Comparison of ENCODE assay signal across 8 cellular contexts in the genomic region with DNA sequence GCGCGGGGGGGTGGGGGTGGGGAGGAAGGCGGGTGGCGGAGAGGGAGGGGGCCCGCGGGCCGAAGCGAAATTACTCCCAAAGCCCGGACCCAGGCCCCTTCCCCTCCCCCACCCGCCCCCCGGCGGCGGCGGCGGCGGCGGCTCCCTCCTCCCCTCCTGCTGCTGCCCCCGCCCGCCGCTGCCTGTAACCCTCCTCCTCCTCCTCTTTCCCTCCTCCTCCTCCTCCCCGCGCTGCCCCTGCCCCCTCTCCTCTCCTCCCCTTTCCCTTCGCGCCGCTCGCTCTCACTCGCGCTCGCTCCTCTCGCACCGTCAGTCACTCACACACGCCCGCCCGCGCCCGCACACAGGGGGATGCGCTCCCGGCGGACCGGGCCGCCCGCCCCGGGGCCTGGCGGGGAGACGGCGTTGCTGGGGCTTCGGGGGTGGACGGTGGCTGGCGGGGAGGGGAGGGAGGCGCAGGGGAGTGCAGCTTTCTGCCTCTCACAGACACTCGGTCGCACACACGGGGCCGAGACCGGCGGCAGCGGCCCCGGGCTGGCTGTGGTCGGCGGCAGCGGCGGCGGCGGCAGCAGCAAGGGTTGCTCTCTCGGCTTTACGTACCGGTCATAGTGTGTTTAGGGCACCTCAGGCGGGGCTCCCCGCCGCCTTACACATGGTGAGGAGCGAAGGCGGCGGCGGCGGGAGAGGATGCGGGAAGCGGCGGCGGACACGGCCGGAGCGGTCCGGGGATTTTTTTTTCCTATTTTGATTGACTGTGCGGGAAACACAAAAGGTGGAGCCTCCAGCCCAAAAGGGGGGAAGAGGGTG. TPM values are rescaled to one million over a fixed set of nuclear protein-coding genes. Genes with fewer than 3 reads are reported as not detected.
DNase-seq lines count a peak whose midpoint lies in the region; ATAC-seq and TF ChIP-seq lines count a peak whose summit lies in the region.

No MANE protein-coding gene starts in this region.

- H3K9me3 Mint-ChIP-seq in CD4-positive, alpha-beta memory T cell = peaks cover 0 to 2% (median 0%) of the 10 kb centered on the region in 8 donors
- H3K9me3 Mint-ChIP-seq in nephron progenitor cell = peaks cover 20% of the 10 kb centered on the region

- H3K4me1 Mint-ChIP-seq in CD4-positive, alpha-beta memory T cell = peaks cover 30 to 58% (median 42%) of the 10 kb centered on the region in 4 donors
- peaks cover 36% of the 10 kb centered on the region for H3K4me1 Mint-ChIP-seq in nephron progenitor cell

- peak; percentile 23 for ATAC-seq in GM19463 (IDR thresholded peaks at IDR 0.05; ENCODE audit: unreplicated experiment)

- peak overlapping the region; percentile 94 to 100 (median 98) for H3K27ac Mint-ChIP-seq in CD4-positive, alpha-beta memory T cell
- peak overlapping the region; percentile 99 for H3K27ac Mint-ChIP-seq in nephron progenitor cell

- H3K36me3 ChIP-seq in CD4-positive, alpha-beta memory T cell (ENCODE audit: insufficient read depth, low read length) = no peaks in the 10 kb centered on the region
- peaks cover 0 to 6% (median 0%) of the 10 kb centered on the region in 4 donors for H3K36me3 ChIP-seq in stomach

- whole genome bisulfite sequencing in stomach, 5 donors = 0 to 1% (median 1%) methylated on average over 48 to 83 of the region's 84 CpGs

- TF ChIP-seq CTCF in RWPE1 (conservative IDR thresholded peaks at IDR 0.05; ENCODE audit: low read depth) (no peak), fibroblast of the aortic adventitia (IDR thresholded peaks at IDR 0.05; ENCODE audit: insufficient read depth, low read length) (no peak), nephron progenitor cell (IDR thresholded peaks at IDR 0.05) (no peak), stomach (IDR thresholded peaks at IDR 0.05) (no peak)

- H3K27ac ChIP-seq in CD4-positive, alpha-beta memory T cell (ENCODE audit: low read depth, low read length) = peak overlapping the region; percentile 96
- H3K27ac ChIP-seq in RWPE1 (peak overlapping the region; percentile 100), stomach (peak overlapping the region; percentile 99 to 100 (median 100))

- H3K4me3 Mint-ChIP-seq in CD4-positive, alpha-beta memory T cell = peak overlapping the region; percentile 90 to 99 (median 96)
- peak overlapping the region; percentile 97 for H3K4me3 Mint-ChIP-seq in nephron progenitor cell

- peak; percentile 78 to 92 (median 86) for DNase-seq in CD4-positive, alpha-beta memory T cell
- DNase-seq in RWPE1 (ENCODE audit: low spot score) (peak; percentile 67), fibroblast of the aortic adventitia (ENCODE audit: low read depth) (peak; percentile 83), nephron progenitor cell (peak; percentile 83), stomach (peak; percentile 85)
- peak; percentile 94 for DNase-seq in activated effector memory CD4-positive, alpha-beta T cell treated with anti-CD3 and anti-CD28 coated beads, Interleukin-2, amount 50 U/mL, for 16 hours

- H3K4me3 ChIP-seq in CD4-positive, alpha-beta memory T cell (ENCODE audit: low read length in 2 of 2) = peak overlapping the region; percentile 24 to 83
- peak overlapping the region; percentile 68 for H3K4me3 ChIP-seq in fibroblast of the aortic adventitia (ENCODE audit: low read depth, low read length)
- peak overlapping the region; percentile 81 to 96 (median 92) for H3K4me3 ChIP-seq in stomach

- CTCF ChIA-PET in CD4-positive, alpha-beta memory T cell (lab: Charles Lee; ENCODE audit: partially characterized antibody) = no interaction called here
- CTCF ChIA-PET in RWPE1 (lab: Yijun Ruan, JAX) = interaction anchor here (0.7 to 1.1 kb wide), 2 partner anchors 24 to 76 kb away, joined by 3 read pairs; no protein-coding TSS in a partner anchor

- peaks cover 40% of the 10 kb centered on the region for H3K4me1 ChIP-seq in CD4-positive, alpha-beta memory T cell (ENCODE audit: insufficient read depth, low read length)
- peaks cover 28 to 49% (median 46%) of the 10 kb centered on the region in 4 donors for H3K4me1 ChIP-seq in stomach

- intact Hi-C loops in CD4-positive, alpha-beta memory T cell (cut with micrococcal nuclease) = loop anchor here (1.0 to 10.0 kb wide), 6 partner anchors 42 to 1204 kb away; partner anchors contain the start of genes ATF2, OLA1 and WIPF1
- intact Hi-C loops in stomach (cut with DNase I; ENCODE audit: low total_unique reads) = no loop called here

- no peaks in the 10 kb centered on the region for H3K9me3 ChIP-seq in CD4-positive, alpha-beta memory T cell (ENCODE audit: control insufficient read depth in 1 of 2, low read length in 2 of 2)
- H3K9me3 ChIP-seq in stomach = no peaks in the 10 kb centered on the region

- POLR2A ChIA-PET in CD4-positive, alpha-beta memory T cell (lab: Charles Lee; ENCODE audit: partially characterized antibody) = interaction anchor here (0.8 to 2.2 kb wide), 12 partner anchors 9 to 377 kb away, joined by 3 to 7 read pairs (median 3); partner anchors contain the start of gene OLA1
- POLR2A ChIA-PET in RWPE1 (lab: Yijun Ruan, JAX; ENCODE audit: low non-redundant PET) = no interaction called here

- TF ChIP-seq EP300 in Ishikawa (IDR thresholded peaks at IDR 0.05; ENCODE audit: borderline replicate concordance) = no peak
- TF ChIP-seq EP300 in stomach (IDR thresholded peaks at IDR 0.05) = no peak

- no peak for TF ChIP-seq RAD21 in Ishikawa (IDR thresholded peaks at IDR 0.05; ENCODE audit: low read depth)

- TF ChIP-seq POLR2A in stomach (IDR thresholded peaks at IDR 0.05) = peak in 1 of 4 donors; percentile 82

- peaks cover 14 to 37% of the 10 kb centered on the region in 2 donors for H3K36me3 Mint-ChIP-seq in CD4-positive, alpha-beta memory T cell
- peaks cover 33% of the 10 kb centered on the region for H3K36me3 Mint-ChIP-seq in nephron progenitor cell (ENCODE audit: low read depth)

- no peaks in the 10 kb centered on the region for H3K27me3 Mint-ChIP-seq in CD4-positive, alpha-beta memory T cell
- no peaks in the 10 kb centered on the region for H3K27me3 Mint-ChIP-seq in nephron progenitor cell (ENCODE audit: low read depth, poor library complexity)

- no peaks in the 10 kb centered on the region for H3K27me3 ChIP-seq in CD4-positive, alpha-beta memory T cell (ENCODE audit: insufficient read depth, low read length)
- no peaks in the 10 kb centered on the region for H3K27me3 ChIP-seq in stomach

TF ChIP-seq in Ishikawa, 13 proteins besides CTCF, POLR2A, EP300 and RAD21:
- TF ChIP-seq TCF12 (IDR thresholded peaks at IDR 0.05; ENCODE audit: low read depth) (0 out of 2 replicates have a peak, but pooled peaks have one; percentile 36), EGR1 (IDR thresholded peaks at IDR 0.05) (no peak), CREB1 (IDR thresholded peaks at IDR 0.05; ENCODE audit: low read depth) (no peak), MAX (IDR thresholded peaks at IDR 0.05) (peak; percentile 44; the same call in 1 of the 2 replicates), FOXM1 (IDR thresholded peaks at IDR 0.05; ENCODE audit: borderline replicate concordance, low read depth) (no peak), TAF1 (IDR thresholded peaks at IDR 0.05; ENCODE audit: low read depth) (peak; percentile 12; the same call in 1 of the 2 replicates), ZBTB7A (IDR thresholded peaks at IDR 0.05; ENCODE audit: low read depth) (no peak)

RNA-seq across cellular contexts. Expression of gene SP3, which starts 0.4 kb away (rescaled TPM):
- total RNA-seq in CD4-positive, alpha-beta memory T cell = 100 to 1,000 TPM; 117 to 130 TPM
- polyA plus RNA-seq in CD4-positive, alpha-beta memory T cell = 10 to 100 TPM; 55.5 to 83.4 TPM
- total RNA-seq in fibroblast of the aortic adventitia (ENCODE audit: low replicate concordance) = 56.1 and 115 TPM in 2 replicates
- 100 to 1,000 TPM in 1 of 5 donors, 10 to 100 TPM in 4; 32.4 to 147 (median 80.4) TPM for total RNA-seq in stomach
- polyA plus RNA-seq in stomach = 10 to 100 TPM; 15.0 to 21.1 (median 17.8) TPM

Comparison
In these comparisons a context has a peak if more than half of its experiments do, and no peak if none do; other contexts are left out.
1. Peak in every context shown above with its lines: DNase-seq, ATAC-seq, H3K4me3 ChIP-seq and H3K27ac ChIP-seq.